16 cellular contexts compared by ENCODE assay signal in the genomic region with DNA sequence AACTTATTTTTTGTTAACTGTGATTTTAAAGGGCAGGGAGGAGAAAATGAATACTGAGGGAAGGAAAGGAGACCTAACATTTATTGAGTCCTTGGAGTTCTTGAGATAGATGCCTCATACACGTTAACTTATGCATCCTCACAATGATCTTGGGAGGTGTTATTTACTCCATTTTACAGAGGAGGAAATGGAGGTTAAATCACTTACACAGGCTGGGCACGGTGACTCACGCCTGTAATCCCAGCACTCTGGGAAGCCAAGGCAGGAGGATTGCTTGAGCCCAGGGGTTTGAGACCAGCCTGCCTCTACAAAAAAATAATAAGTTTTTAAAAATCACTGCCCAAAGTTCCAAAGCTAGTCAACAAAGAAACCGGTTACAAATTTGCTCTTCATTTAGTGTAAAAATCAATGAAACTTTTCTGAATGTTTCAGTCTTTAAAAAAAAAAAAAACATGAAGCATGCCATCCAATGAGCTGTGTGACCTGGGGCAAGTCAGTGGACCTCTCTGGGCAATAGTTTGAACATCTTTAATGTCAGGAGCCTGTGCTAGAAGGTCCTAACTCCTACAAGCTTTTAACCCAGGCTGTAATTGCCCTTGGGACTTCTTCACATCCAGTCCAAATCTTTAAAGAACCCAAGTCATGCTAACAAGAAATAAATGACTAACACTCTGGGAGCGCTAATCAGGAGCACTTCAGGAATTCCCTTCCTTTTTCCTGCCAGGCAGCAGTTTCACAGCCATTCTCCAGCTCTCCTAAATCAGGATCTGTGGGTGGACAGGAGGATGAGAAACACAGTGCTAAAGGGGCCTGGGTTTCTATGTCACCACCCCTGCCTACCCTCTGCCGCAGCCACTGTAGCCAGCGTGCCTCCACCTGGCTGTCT. TPM values are rescaled to one million over a fixed set of nuclear protein-coding genes. Genes with fewer than 3 reads are reported as not detected.
DNase-seq lines count a peak whose midpoint lies in the region; ATAC-seq, FAIRE-seq and TF ChIP-seq lines count a peak whose summit lies in the region.
"Had no signal": no experiment of that assay in that cellular context is flagged by ENCODE, and none has a peak within 500 bp of the region (broad histone marks: within the 10 kb centered on the region; RNA-seq: fewer than 3 reads in every experiment).

No MANE protein-coding gene starts in this region.

- H3K27me3 ChIP-seq in K562 (ENCODE audit: control insufficient read depth in 2 of 2, insufficient read depth in 2 of 2, low read length in 2 of 2) (peaks cover 13 to 26% of the 10 kb centered on the region in 2 experiments; a peak in 3 of 5 replicates), sigmoid colon (no peaks in the 10 kb centered on the region)

- H3K4me2 ChIP-seq in K562 (ENCODE audit: insufficient read depth, low read length) = no peak overlapping the region

- H3K9ac ChIP-seq in K562 (ENCODE audit: insufficient read depth in 1 of 2, low read depth in 2 of 2, low read length in 2 of 2) = no peak overlapping the region

- H3K36me3 ChIP-seq in K562 (ENCODE audit: control insufficient read depth, insufficient read depth, low read length) = no peaks in the 10 kb centered on the region
- H3K36me3 ChIP-seq in sigmoid colon = no peaks in the 10 kb centered on the region

- no peaks in the 10 kb centered on the region for H3K9me3 Mint-ChIP-seq in activated naive CD8-positive, alpha-beta T cell treated with anti-CD3 and anti-CD28 coated beads for 36 hours
- H3K9me3 Mint-ChIP-seq: activated CD4-positive, alpha-beta T cell treated with anti-CD3 and anti-CD28 coated beads, Interleukin-2, amount 10 ng/mL, durations not matched to agents 7 days and 5 days; CD4-positive, alpha-beta T cell; central memory CD8-positive, alpha-beta T cell; stimulated activated naive B cell treated with anti-CD40 and anti-IgM and Interleukin-4, amounts not matched to agents 10 μg/mL and 1 μg/mL and 100 μg/mL, for 72 hours; T-helper 1 cell treated with Interleukin-12 subunit alpha and Interleukin-12 subunit beta and Interleukin-4 antibody, amounts not matched to agents 30 μg/mL and 1 μg/mL, for 36 hours had no signal

- no peak overlapping the region for H3K27ac Mint-ChIP-seq in activated naive CD8-positive, alpha-beta T cell treated with anti-CD3 and anti-CD28 coated beads for 36 hours
- H3K27ac Mint-ChIP-seq: activated CD4-positive, alpha-beta T cell treated with anti-CD3 and anti-CD28 coated beads, Interleukin-2, amount 10 ng/mL, durations not matched to agents 7 days and 5 days; CD4-positive, alpha-beta T cell; stimulated activated naive B cell treated with anti-CD40 and anti-IgM and Interleukin-4, amounts not matched to agents 10 μg/mL and 1 μg/mL and 100 μg/mL, for 72 hours; T-helper 1 cell treated with Interleukin-12 subunit alpha and Interleukin-12 subunit beta and Interleukin-4 antibody, amounts not matched to agents 30 μg/mL and 1 μg/mL, for 36 hours had no signal

- H3K36me3 Mint-ChIP-seq in activated naive CD8-positive, alpha-beta T cell treated with anti-CD3 and anti-CD28 coated beads for 36 hours = no peaks in the 10 kb centered on the region
- H3K36me3 Mint-ChIP-seq: stimulated activated naive B cell treated with anti-CD40 and anti-IgM and Interleukin-4, amounts not matched to agents 10 μg/mL and 1 μg/mL and 100 μg/mL, for 72 hours had no signal

- H3K4me1 ChIP-seq in K562 (replicated peaks in 1 of 2; ENCODE audit: control insufficient read depth in 2 of 2, insufficient read depth in 2 of 2, low read length in 2 of 2) (no peaks in the 10 kb centered on the region), sigmoid colon (peaks cover 0 to 28% (median 27%) of the 10 kb centered on the region in 4 donors)

- CTCF ChIA-PET in K562 (lab: Yijun Ruan, JAX; ENCODE audit: low intra/inter-chr PET ratio) = interaction anchor here (1.1 kb wide), 1 partner anchor 122 kb away, joined by 3 read pairs; no protein-coding TSS in a partner anchor

- H3K79me2 ChIP-seq in K562 (ENCODE audit: control insufficient read depth, insufficient read depth, low read length) = no peaks in the 10 kb centered on the region

- H3K9me1 ChIP-seq in K562 (ENCODE audit: control insufficient read depth, insufficient read depth, low read length) = no peaks in the 10 kb centered on the region

- no peaks in the 10 kb centered on the region for H3K4me1 Mint-ChIP-seq in activated naive CD8-positive, alpha-beta T cell treated with anti-CD3 and anti-CD28 coated beads for 36 hours
- H3K4me1 Mint-ChIP-seq: activated CD4-positive, alpha-beta T cell treated with anti-CD3 and anti-CD28 coated beads, Interleukin-2, amount 10 ng/mL, durations not matched to agents 7 days and 5 days; central memory CD8-positive, alpha-beta T cell had no signal

- no peaks in the 10 kb centered on the region for H4K20me1 ChIP-seq in K562 (replicated peaks; ENCODE audit: control insufficient read depth, insufficient read depth, low read length)

- no peak for TF ChIP-seq POLR2A in K562 (conservative IDR thresholded peaks at IDR 0.05)
- TF ChIP-seq POLR2A in sigmoid colon (IDR thresholded peaks at IDR 0.05) = no peak

- no peak for TF ChIP-seq RAD21 in K562 (CRISPR knock-in tag; conservative IDR thresholded peaks at IDR 0.05 in 1 of 2, IDR thresholded peaks at IDR 0.05 in 1 of 2)

- H2AFZ ChIP-seq in K562 (ENCODE audit: low read depth, low read length) = no peak overlapping the region

- DNase-seq in GM03348 (ENCODE audit: low spot score) (peak; percentile 81), K562 (ENCODE audit: extremely low read depth in 1 of 4, low spot score in 3 of 4) (no peak), islet precursor cell (peak; percentile 68), sigmoid colon (no peak), UCSD-AML1 (lab: John Stamatoyannopoulos, UW; ENCODE audit: unreplicated experiment) (no peak), NCI-H69 (lab: John Stamatoyannopoulos, UW) (no peak)
- no peak for DNase-seq in activated naive CD8-positive, alpha-beta T cell treated with anti-CD3 and anti-CD28 coated beads for 36 hours
- DNase-seq: activated CD4-positive, alpha-beta T cell treated with anti-CD3 and anti-CD28 coated beads, Interleukin-2, amount 10 ng/mL, durations not matched to agents 7 days and 5 days; CD4-positive, alpha-beta T cell; NCI-H2107; nucleus accumbens; stimulated activated CD4-positive, alpha-beta T cell treated with anti-CD3 and anti-CD28 coated beads, Interleukin-2, amount 100 ng/mL, for 48 hours; stimulated activated naive B cell treated with anti-CD40 and anti-IgM and Interleukin-4, amounts not matched to agents 10 μg/mL and 1 μg/mL and 100 μg/mL, for 72 hours had no signal

- H3K27me3 Mint-ChIP-seq in activated naive CD8-positive, alpha-beta T cell treated with anti-CD3 and anti-CD28 coated beads for 36 hours = no peaks in the 10 kb centered on the region
- H3K27me3 Mint-ChIP-seq: CD4-positive, alpha-beta T cell had no signal

- no peak for TF ChIP-seq EP300 in K562 (IDR thresholded peaks at IDR 0.05; ENCODE audit: low read length)
- no peak for TF ChIP-seq EP300 in sigmoid colon (IDR thresholded peaks at IDR 0.05)

- intact Hi-C loops in K562 (cut with micrococcal nuclease) = loop anchor here (2.0 kb wide), 1 partner anchor 121 kb away; no protein-coding TSS in a partner anchor
- intact Hi-C loops in sigmoid colon (cut with DNase I) = loop anchor here (5.0 kb wide), 1 partner anchor 232 kb away; no protein-coding TSS in a partner anchor

- no peak overlapping the region for H3K4me3 ChIP-seq in K562
- H3K4me3 ChIP-seq in sigmoid colon = no peak overlapping the region

- no peak overlapping the region for H3K27ac ChIP-seq in K562 (ENCODE audit: extremely low read depth, low read depth, low read length)
- H3K27ac ChIP-seq in sigmoid colon = peak overlapping the region; percentile 13 to 72 (median 58)

- no peak overlapping the region for H3K4me3 Mint-ChIP-seq in activated naive CD8-positive, alpha-beta T cell treated with anti-CD3 and anti-CD28 coated beads for 36 hours
- H3K4me3 Mint-ChIP-seq: activated CD4-positive, alpha-beta T cell treated with anti-CD3 and anti-CD28 coated beads, Interleukin-2, amount 10 ng/mL, durations not matched to agents 7 days and 5 days; CD4-positive, alpha-beta T cell; central memory CD8-positive, alpha-beta T cell; stimulated activated naive B cell treated with anti-CD40 and anti-IgM and Interleukin-4, amounts not matched to agents 10 μg/mL and 1 μg/mL and 100 μg/mL, for 72 hours; T-helper 1 cell treated with Interleukin-12 subunit alpha and Interleukin-12 subunit beta and Interleukin-4 antibody, amounts not matched to agents 30 μg/mL and 1 μg/mL, for 36 hours had no signal

- ATAC-seq in K562 = no peak
- no peak for ATAC-seq in HG03175 (IDR thresholded peaks at IDR 0.05; ENCODE audit: unreplicated experiment)
- ATAC-seq: stimulated activated naive B cell treated with anti-CD40 and anti-IgM and Interleukin-4, amounts not matched to agents 10 μg/mL and 1 μg/mL and 100 μg/mL, for 72 hours had no signal

- no peak for FAIRE-seq in K562 (lab: Jason Lieb, UNC)

- in situ Hi-C loops in K562 (cut with MboI) = loop anchor here (5.0 kb wide), 1 partner anchor 122 kb away; no protein-coding TSS in a partner anchor

- no peak for TF ChIP-seq CTCF in K562 (IDR thresholded peaks at IDR 0.05 in 2 of 3, conservative IDR thresholded peaks at IDR 0.05 in 1 of 3; ENCODE audit: insufficient read depth in 2 of 3, low read depth in 1 of 3, low read length in 3 of 3)
- no peak for TF ChIP-seq CTCF in sigmoid colon (IDR thresholded peaks at IDR 0.05)

- H3K9me3 ChIP-seq in K562 (replicated peaks; ENCODE audit: control insufficient read depth, insufficient read depth, low read depth, low read length) (no peaks in the 10 kb centered on the region; the same call in 1 of the 2 replicates), sigmoid colon (no peaks in the 10 kb centered on the region)

- WGBS in K562 (ENCODE audit: insufficient coverage, low coverage, missing lambda C conversion rate) = 17% methylated on average over 7 of the region's 7 CpGs
- WGBS in sigmoid colon, 2 donors = 53 to 65% methylated on average over 7 of the region's 7 CpGs

- BruUV-seq in K562 (replicated peaks; lab: Mats Ljungman, UMichigan) = no TSS peak

- POLR2A ChIA-PET in K562 (lab: Yijun Ruan, JAX) = interaction anchor here (0.8 to 1.5 kb wide), 2 partner anchors 15 to 496 kb away, joined by 3 read pairs; no protein-coding TSS in a partner anchor

RNA-seq across cellular contexts. Expression of gene CRIPT, which starts 38.8 kb away (rescaled TPM):
- 5.1 and 13.1 TPM in 2 replicates for total RNA-seq in K562 (2011; cell fraction: chromatin; rRNA removed; ENCODE audit: low replicate concordance)
- 2.9 and 3.3 TPM in 2 replicates for total RNA-seq in K562 (2011; cell fraction: nucleolus; rRNA removed)
- total RNA-seq in K562 (2011; cell fraction: nucleoplasm; rRNA removed) = 8.1 and 16.0 TPM in 2 replicates
- total RNA-seq in K562 (2014; rRNA removed) (5.6 and 6.9 TPM in 2 replicates), K562 (2014; rRNA removed; fragmentation: Illumina TruSeq; extraction: Trizol) (15.7 and 17.5 TPM in 2 replicates), K562 (2015; rRNA removed; fragmentation: Illumina TruSeq; extraction: Trizol) (8.3 and 10.5 TPM in 2 replicates), K562 (2021) (11.6 and 12.0 TPM in 2 replicates), sigmoid colon (10 to 100 TPM; 15.1 to 30.1 (median 22.1) TPM)
- polyA plus RNA-seq in K562 (2011; rRNA removed) (9.7 and 13.6 TPM in 2 replicates), K562 (2014; fragmentation: Illumina TruSeq; extraction: Trizol) (11.9 and 12.8 TPM in 2 replicates), K562 (2014; fragmentation: Nextera tagmentation; extraction: Ambion mirVana) (10 to 100 TPM; 29.1 to 33.9 TPM), K562 (2014; rRNA removed) (10.2 and 11.1 TPM in 2 replicates), sigmoid colon (10 to 100 TPM in 2 of 3 donors, 1 to 10 TPM in 1; 6.9 to 22.4 (median 17.4) TPM)
- 1.6 and 4.8 TPM in 2 replicates for polyA plus RNA-seq in K562 (2011; cell fraction: cytosol; rRNA removed)
- 1.6 and 2.6 TPM in 2 replicates for polyA plus RNA-seq in K562 (2011; cell fraction: nucleus; rRNA removed)
- polyA plus RNA-seq in K562 (2012) = 12.3 and 19.7 TPM in 2 replicates
- 8.3 and 9.6 TPM in 2 replicates for polyA minus RNA-seq in K562 (2011; rRNA and poly(A)+ RNA removed)
- polyA minus RNA-seq in K562 (2011; cell fraction: cytosol; rRNA and poly(A)+ RNA removed) = 2.6 and 5.5 TPM in 2 replicates
- polyA minus RNA-seq in K562 (2011; cell fraction: nucleus; rRNA and poly(A)+ RNA removed) = 4.3 and 6.3 TPM in 2 replicates
- total RNA-seq in activated naive CD8-positive, alpha-beta T cell treated with anti-CD3 and anti-CD28 coated beads for 36 hours = 1 to 10 TPM; 7.7 to 8.1 TPM

RNA-seq across cellular contexts. Expression of gene PIGF, which starts 39.0 kb away (rescaled TPM):
- 38.1 and 70.8 TPM in 2 replicates for total RNA-seq in K562 (2011; cell fraction: chromatin; rRNA removed; ENCODE audit: low replicate concordance)
- 27.5 and 34.0 TPM in 2 replicates for total RNA-seq in K562 (2011; cell fraction: nucleolus; rRNA removed)
- total RNA-seq in K562 (2011; cell fraction: nucleoplasm; rRNA removed) = 49.3 and 65.3 TPM in 2 replicates
- total RNA-seq in K562 (2014; rRNA removed) = 10.9 and 14.0 TPM in 2 replicates
- total RNA-seq in K562 (2014; rRNA removed; fragmentation: Illumina TruSeq; extraction: Trizol) = 27.1 and 28.9 TPM in 2 replicates
- 16.9 and 17.3 TPM in 2 replicates for total RNA-seq in K562 (2015; rRNA removed; fragmentation: Illumina TruSeq; extraction: Trizol)
- 22.9 TPM in 2 replicates for total RNA-seq in K562 (2021)
- polyA plus RNA-seq in K562 (2011; rRNA removed) = 74.6 and 77.6 TPM in 2 replicates
- polyA plus RNA-seq in K562 (2011; cell fraction: cytosol; rRNA removed) = 13.9 and 37.9 TPM in 2 replicates
- 37.5 and 52.6 TPM in 2 replicates for polyA plus RNA-seq in K562 (2011; cell fraction: nucleus; rRNA removed)
- polyA plus RNA-seq in K562 (2012) = 23.5 and 26.5 TPM in 2 replicates
- 23.5 and 24.2 TPM in 2 replicates for polyA plus RNA-seq in K562 (2014; fragmentation: Illumina TruSeq; extraction: Trizol)
- 10 to 100 TPM; 82.3 to 83.9 TPM for polyA plus RNA-seq in K562 (2014; fragmentation: Nextera tagmentation; extraction: Ambion mirVana)
- 21.9 and 33.0 TPM in 2 replicates for polyA plus RNA-seq in K562 (2014; rRNA removed)
- polyA minus RNA-seq in K562 (2011; rRNA and poly(A)+ RNA removed) = 36.3 and 37.4 TPM in 2 replicates
- polyA minus RNA-seq in K562 (2011; cell fraction: cytosol; rRNA and poly(A)+ RNA removed) = 12.1 and 13.9 TPM in 2 replicates
- polyA minus RNA-seq in K562 (2011; cell fraction: nucleus; rRNA and poly(A)+ RNA removed) = 37.8 and 57.2 TPM in 2 replicates
- 10 to 100 TPM in 2 of 4 donors, 1 to 10 TPM in 2; 5.4 to 13.2 (median 10.8) TPM for total RNA-seq in sigmoid colon
- 10 to 100 TPM; 10.2 to 23.0 (median 18.3) TPM for polyA plus RNA-seq in sigmoid colon
- total RNA-seq in activated naive CD8-positive, alpha-beta T cell treated with anti-CD3 and anti-CD28 coated beads for 36 hours = 10 to 100 TPM; 20.9 TPM

RNA-seq across cellular contexts. Expression of gene SOCS5, which starts 43.3 kb away (rescaled TPM):
- 6.9 and 18.0 TPM in 2 replicates for total RNA-seq in K562 (2011; cell fraction: chromatin; rRNA removed; ENCODE audit: low replicate concordance)
- 3.7 and 4.7 TPM in 2 replicates for total RNA-seq in K562 (2011; cell fraction: nucleolus; rRNA removed)
- total RNA-seq in K562 (2011; cell fraction: nucleoplasm; rRNA removed) = 9.4 and 12.9 TPM in 2 replicates
- total RNA-seq in K562 (2014; rRNA removed) (3.7 and 4.3 TPM in 2 replicates), K562 (2014; rRNA removed; fragmentation: Illumina TruSeq; extraction: Trizol) (6.1 and 6.7 TPM in 2 replicates), K562 (2015; rRNA removed; fragmentation: Illumina TruSeq; extraction: Trizol) (4.9 and 6.5 TPM in 2 replicates), K562 (2021) (5.2 and 6.3 TPM in 2 replicates), sigmoid colon (10 to 100 TPM; 39.0 to 59.0 (median 49.1) TPM)
- polyA plus RNA-seq in K562 (2011; rRNA removed) (7.9 and 9.2 TPM in 2 replicates), K562 (2014; fragmentation: Illumina TruSeq; extraction: Trizol) (4.9 and 6.5 TPM in 2 replicates), K562 (2014; fragmentation: Nextera tagmentation; extraction: Ambion mirVana) (1 to 10 TPM; 1.6 to 1.9 TPM), K562 (2014; rRNA removed) (5.2 and 6.0 TPM in 2 replicates), sigmoid colon (1 to 10 TPM; 3.9 to 7.8 (median 7.4) TPM)
- polyA plus RNA-seq in K562 (2011; cell fraction: cytosol; rRNA removed) = 2.5 and 4.7 TPM in 2 replicates
- 5.5 and 6.0 TPM in 2 replicates for polyA plus RNA-seq in K562 (2011; cell fraction: nucleus; rRNA removed)
- 4.3 and 4.5 TPM in 2 replicates for polyA plus RNA-seq in K562 (2012)
- polyA minus RNA-seq in K562 (2011; rRNA and poly(A)+ RNA removed) = 14.7 and 16.9 TPM in 2 replicates
- polyA minus RNA-seq in K562 (2011; cell fraction: cytosol; rRNA and poly(A)+ RNA removed) = 4.6 and 6.0 TPM in 2 replicates
- 5.1 and 8.7 TPM in 2 replicates for polyA minus RNA-seq in K562 (2011; cell fraction: nucleus; rRNA and poly(A)+ RNA removed)
- total RNA-seq in activated naive CD8-positive, alpha-beta T cell treated with anti-CD3 and anti-CD28 coated beads for 36 hours = 1 to 10 TPM; 5.6 to 5.7 TPM

Comparison
In these comparisons a context has a peak if more than half of its experiments do, and no peak if none do; other contexts are left out.
1. DNase-seq: peak in GM03348 (single experiment) and islet precursor cell (single experiment); none in K562 (0 of 4), sigmoid colon (single experiment), UCSD-AML1 (single experiment), activated naive CD8-positive, alpha-beta T cell treated with anti-CD3 and anti-CD28 coated beads for 36 hours (single experiment) and NCI-H69 (single experiment).